In the genomic region with DNA sequence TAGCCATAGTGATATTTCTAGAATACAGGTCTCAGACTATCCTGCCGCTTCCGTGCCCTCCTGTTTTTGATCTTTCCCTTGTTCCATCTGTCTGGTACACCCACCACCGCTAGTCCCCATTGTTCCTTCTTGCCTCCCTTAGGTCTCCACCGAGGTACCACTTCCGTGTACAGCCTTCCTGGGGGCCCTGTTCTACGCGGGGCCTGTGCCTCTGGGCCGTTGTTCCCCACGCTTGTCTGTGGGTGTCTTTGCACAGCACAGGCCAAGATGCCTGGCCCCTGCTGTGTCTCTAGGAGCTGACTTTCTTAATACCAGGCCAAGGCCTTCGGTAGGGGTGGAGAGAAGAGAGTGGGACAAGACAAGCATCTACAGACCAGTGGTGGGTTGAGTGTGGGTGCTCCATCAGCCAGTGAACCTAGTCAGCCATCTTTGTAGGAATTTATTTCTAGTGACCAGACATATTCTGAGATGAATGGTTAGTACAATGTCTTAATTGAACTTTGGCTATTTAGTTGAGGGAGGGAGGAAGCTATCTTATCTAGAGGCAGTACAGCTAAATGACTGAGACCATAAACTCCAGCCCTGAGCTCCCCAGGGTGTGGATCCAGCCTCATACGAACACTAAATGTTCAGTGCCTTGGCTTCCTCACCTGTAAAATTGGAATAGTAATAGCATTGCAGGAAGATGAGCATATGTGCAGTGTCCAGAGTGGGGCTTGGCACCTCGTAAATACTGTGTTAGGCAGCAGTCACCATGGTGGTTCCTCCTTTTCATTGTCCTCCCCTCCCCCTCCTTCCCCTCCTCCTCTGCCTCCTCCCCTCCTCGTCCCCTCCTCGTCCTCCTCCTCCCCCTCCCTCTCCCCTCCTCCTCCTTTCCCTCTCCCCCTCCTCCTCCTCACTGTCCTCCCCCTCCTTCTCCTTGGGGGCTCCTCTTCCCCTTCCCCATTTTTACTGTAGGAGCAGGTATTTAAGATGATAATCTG, we compare ENCODE assay signal across 16 cellular contexts.
A peak's percentile ranks its signal among the peaks of the same experiment; 100 is the strongest.
DNase-seq lines count a peak whose midpoint lies in the region; TF ChIP-seq lines count a peak whose summit lies in the region.
"Had no signal": no experiment of that assay in that cellular context is flagged by ENCODE, and none has a peak within 500 bp of the region (broad histone marks: within the 10 kb centered on the region; RNA-seq: fewer than 3 reads in every experiment).

No MANE protein-coding gene starts in this region.

- H3K36me3 Mint-ChIP-seq in dendritic cell treated with granulocyte-macrophage colony-stimulating factor and Interleukin-4, amounts not matched to agents 40 ng/mL and 50 ng/mL, for 4 days (ENCODE audit: low read depth) = peaks cover 21% of the 10 kb centered on the region
- H3K36me3 Mint-ChIP-seq in neural progenitor cell = peaks cover 13% of the 10 kb centered on the region

- no peak overlapping the region for H3K9ac ChIP-seq in neural progenitor cell
- H3K9ac ChIP-seq in MM.1S (ENCODE audit: low read length) = no peak overlapping the region

- H3K4me2 ChIP-seq in neural progenitor cell (no peak overlapping the region), MM.1S (ENCODE audit: low read depth, low read length) (no peak overlapping the region)

- H4K20me1 ChIP-seq in neural progenitor cell (ENCODE audit: low read depth) (no peaks in the 10 kb centered on the region), MM.1S (ENCODE audit: insufficient read depth, low read length) (no peaks in the 10 kb centered on the region)

- DNase-seq in GF-D8 (lab: John Stamatoyannopoulos, UW) = peak; percentile 18
- DNase-seq in NB4 (ENCODE audit: low read depth) = peak; percentile 62
- no peak for DNase-seq in neural progenitor cell (ENCODE audit: low spot score)
- DNase-seq in MM.1S = no peak
- DNase-seq in A172 (ENCODE audit: low spot score) = no peak
- no peak for DNase-seq in dedifferentiated amniotic fluid mesenchymal stem cell (ENCODE audit: extremely low spot score)
- no peak for DNase-seq in superior temporal gyrus (ENCODE audit: extremely low spot score)
- DNase-seq: activated effector memory CD4-positive, alpha-beta T cell treated with anti-CD3 and anti-CD28 coated beads, Interleukin-2, amount 50 U/mL, for 16 hours; anterior cingulate cortex; Calu3; GDM1; NCI-H1092 treated with DMSO at 0.1 percent for 48 hours; NCI-H2171 treated with DMSO at 0.1 percent for 48 hours had no signal

- H3F3A ChIP-seq in neural progenitor cell (ENCODE audit: low read depth) (no peaks in the 10 kb centered on the region), MM.1S (ENCODE audit: insufficient read depth, low read length) (peaks cover under 1% of the 10 kb centered on the region)

- peaks cover 23% of the 10 kb centered on the region for H3K4me1 ChIP-seq in neural progenitor cell
- peaks cover 5% of the 10 kb centered on the region for H3K4me1 ChIP-seq in MM.1S (ENCODE audit: low read length)

- no peak overlapping the region for H3K4me3 ChIP-seq in NB4 (ENCODE audit: low read depth, low read length)
- H3K4me3 ChIP-seq in neural progenitor cell = no peak overlapping the region
- no peak overlapping the region for H3K4me3 ChIP-seq in MM.1S (ENCODE audit: low read length)
- H3K4me3 ChIP-seq: pancreas had no signal

- H3K36me3 ChIP-seq in neural progenitor cell (no peaks in the 10 kb centered on the region), MM.1S (replicated peaks; ENCODE audit: insufficient read depth, low read length) (no peaks in the 10 kb centered on the region)
- H3K36me3 ChIP-seq: pancreas had no signal

- H3K27me3 ChIP-seq in neural progenitor cell (no peaks in the 10 kb centered on the region), MM.1S (replicated peaks; ENCODE audit: insufficient read depth, low read length) (no peaks in the 10 kb centered on the region)
- H3K27me3 ChIP-seq: pancreas had no signal

- H3K4me1 Mint-ChIP-seq in dendritic cell treated with granulocyte-macrophage colony-stimulating factor and Interleukin-4, amounts not matched to agents 40 ng/mL and 50 ng/mL, for 4 days (ENCODE audit: low read depth) = peaks cover 33% of the 10 kb centered on the region
- H3K4me1 Mint-ChIP-seq in neural progenitor cell = peaks cover 38% of the 10 kb centered on the region

- H3K27ac Mint-ChIP-seq in dendritic cell treated with granulocyte-macrophage colony-stimulating factor and Interleukin-4, amounts not matched to agents 40 ng/mL and 50 ng/mL, for 4 days = peak overlapping the region; percentile 5
- H3K27ac Mint-ChIP-seq in neural progenitor cell = peak overlapping the region; percentile 57

- no peak for TF ChIP-seq POLR2A in NB4 (IDR thresholded peaks at IDR 0.05; ENCODE audit: extremely low read depth, insufficient read length)

- H3K9me3 Mint-ChIP-seq in dendritic cell treated with granulocyte-macrophage colony-stimulating factor and Interleukin-4, amounts not matched to agents 40 ng/mL and 50 ng/mL, for 4 days = no peaks in the 10 kb centered on the region
- H3K9me3 Mint-ChIP-seq in neural progenitor cell = no peaks in the 10 kb centered on the region

- no peak for TF ChIP-seq CTCF in NB4 (IDR thresholded peaks at IDR 0.05; ENCODE audit: low read depth, low read length)
- no peak for TF ChIP-seq CTCF in neural progenitor cell (IDR thresholded peaks at IDR 0.05)
- no peak for TF ChIP-seq CTCF in MM.1S (IDR thresholded peaks at IDR 0.05; ENCODE audit: low read length)

- H3K9me2 ChIP-seq in MM.1S (replicated peaks; ENCODE audit: insufficient read depth, low read length) = no peaks in the 10 kb centered on the region

- H3K27ac ChIP-seq in neural progenitor cell (no peak overlapping the region), MM.1S (ENCODE audit: low read length) (no peak overlapping the region)
- H3K27ac ChIP-seq: pancreas, VCaP had no signal

- H2AFZ ChIP-seq in neural progenitor cell (replicated peaks) (no peak overlapping the region), MM.1S (ENCODE audit: low read length) (no peak overlapping the region)

- intact Hi-C loops in dendritic cell treated with granulocyte-macrophage colony-stimulating factor and Interleukin-4, amounts not matched to agents 40 ng/mL and 50 ng/mL, for 4 days (cut with micrococcal nuclease) = no loop called here

- H3K4me3 Mint-ChIP-seq in dendritic cell treated with granulocyte-macrophage colony-stimulating factor and Interleukin-4, amounts not matched to agents 40 ng/mL and 50 ng/mL, for 4 days = no peak overlapping the region
- no peak overlapping the region for H3K4me3 Mint-ChIP-seq in neural progenitor cell

- H3K27me3 Mint-ChIP-seq in dendritic cell treated with granulocyte-macrophage colony-stimulating factor and Interleukin-4, amounts not matched to agents 40 ng/mL and 50 ng/mL, for 4 days = no peaks in the 10 kb centered on the region
- H3K27me3 Mint-ChIP-seq in neural progenitor cell (ENCODE audit: insufficient read depth, low read depth) = no peaks in the 10 kb centered on the region

- H3K9me3 ChIP-seq in neural progenitor cell (ENCODE audit: low read depth) = no peaks in the 10 kb centered on the region
- no peaks in the 10 kb centered on the region for H3K9me3 ChIP-seq in MM.1S (replicated peaks; ENCODE audit: insufficient read depth, low read length)
- H3K9me3 ChIP-seq: pancreas had no signal

- H3K79me2 ChIP-seq in neural progenitor cell (ENCODE audit: low read depth) = peaks cover 4% of the 10 kb centered on the region
- peaks cover 83% of the 10 kb centered on the region for H3K79me2 ChIP-seq in MM.1S (ENCODE audit: low read length)

Comparison
In these comparisons a context has a peak if more than half of its experiments do, and no peak if none do; other contexts are left out.
1. DNase-seq: peak in GF-D8 (single experiment) and NB4 (single experiment); none in neural progenitor cell (single experiment), MM.1S (single experiment), A172 (single experiment), dedifferentiated amniotic fluid mesenchymal stem cell (single experiment) and superior temporal gyrus (single experiment).